Comparison of ENCODE assay signal across 18 cellular contexts in genomic region chr4:155678011-155678410, GRCh38. TPM values are rescaled to one million over a fixed set of nuclear protein-coding genes. Genes with fewer than 3 reads are reported as not detected.
DNase-seq lines count a peak whose midpoint lies in the region; ATAC-seq, FAIRE-seq and TF ChIP-seq lines count a peak whose summit lies in the region.
"Had no signal": no experiment of that assay in that cellular context is flagged by ENCODE, and none has a peak within 500 bp of the region (broad histone marks: within the 10 kb centered on the region; RNA-seq: fewer than 3 reads in every experiment).

No MANE protein-coding gene starts in this region.

- H3K4me1 Mint-ChIP-seq in activated CD4-positive, alpha-beta T cell treated with anti-CD3 and anti-CD28 coated beads, Interleukin-2, amount 10 ng/mL, durations not matched to agents 7 days and 5 days: no peaks in the 10 kb centered on the region
- H3K4me1 Mint-ChIP-seq: CD4-positive, CD25-positive, alpha-beta regulatory T cell had no signal

- H3K36me3 Mint-ChIP-seq in activated CD4-positive, alpha-beta T cell treated with anti-CD3 and anti-CD28 coated beads, Interleukin-2, amount 10 ng/mL, durations not matched to agents 7 days and 5 days (ENCODE audit: low read depth): no peaks in the 10 kb centered on the region
- H3K36me3 Mint-ChIP-seq: CD4-positive, CD25-positive, alpha-beta regulatory T cell had no signal

- H2AFZ ChIP-seq in HepG2 (ENCODE audit: low read length): no peak overlapping the region

- in situ Hi-C loops in HepG2 (cut with HindIII; ENCODE audit: extremely low pct_ligation_motif_present, low pct_unique_long_range_greater_than_20kb): no loop called here

- H3K4me1 ChIP-seq in HepG2 (ENCODE audit: insufficient read depth, low read length): no peaks in the 10 kb centered on the region
- no peaks in the 10 kb centered on the region for H3K4me1 ChIP-seq in right lobe of liver
- peaks cover 0 to 5% (median 0%) of the 10 kb centered on the region in 3 donors for H3K4me1 ChIP-seq in pancreas

- no TSS peak for BruUV-seq in HepG2 (replicated peaks; lab: Mats Ljungman, UMichigan)

- H3K36me3 ChIP-seq in HepG2 (replicated peaks in 1 of 2; ENCODE audit: control insufficient read depth in 1 of 2, insufficient read depth in 2 of 2, low read length in 2 of 2): no peaks in the 10 kb centered on the region
- H3K36me3 ChIP-seq in right lobe of liver: no peaks in the 10 kb centered on the region
- no peaks in the 10 kb centered on the region for H3K36me3 ChIP-seq in pancreas
- H3K36me3 ChIP-seq: BLaER1 treated with 17β-estradiol and CSF1 and Interleukin-3, amounts not matched to agents 10 nM and 100 nM; HAP-1 had no signal

- WGBS in HepG2 (ENCODE audit: low lambda C conversion rate): 2% methylated on average over 2 of the region's 2 CpGs
- WGBS in right lobe of liver (ENCODE audit: insufficient coverage, low coverage, low lambda C conversion rate, missing lambda C conversion rate): 85% methylated on average over 2 of the region's 2 CpGs
- WGBS in pancreas, 2 donors: 81 to 91% methylated on average over 2 of the region's 2 CpGs

- DNase-seq in HepG2 (ENCODE audit: low spot score) (no peak), right lobe of liver (no peak), pancreas (no peak)
- no peak for DNase-seq in activated CD4-positive, alpha-beta T cell treated with anti-CD3 and anti-CD28 coated beads, Interleukin-2, amount 10 ng/mL, durations not matched to agents 7 days and 5 days
- DNase-seq: ACHN; Calu3; CD4-positive, CD25-positive, alpha-beta regulatory T cell; DMS 273 treated with DMSO at 0.1 percent for 48 hours; HFFc6; KBM-7 had no signal

- intact Hi-C loops in HepG2 (cut with micrococcal nuclease; ENCODE audit: unreplicated experiment): no loop called here
- intact Hi-C loops in right lobe of liver (cut with DNase I): no loop called here
- intact Hi-C loops in pancreas (cut with DNase I): no loop called here

- H3K27me3 ChIP-seq in HepG2 (ENCODE audit: control insufficient read depth in 1 of 2, insufficient read depth in 2 of 2, low read length in 2 of 2) (no peaks in the 10 kb centered on the region), right lobe of liver (no peaks in the 10 kb centered on the region), pancreas (no peaks in the 10 kb centered on the region)
- H3K27me3 ChIP-seq: BLaER1 treated with 17β-estradiol and CSF1 and Interleukin-3, amounts not matched to agents 10 nM and 100 nM had no signal

- no peaks in the 10 kb centered on the region for H4K20me1 ChIP-seq in HepG2 (ENCODE audit: insufficient read depth, low read length)
- H4K20me1 ChIP-seq: BLaER1 treated with 17β-estradiol and CSF1 and Interleukin-3, amounts not matched to agents 10 nM and 100 nM had no signal

- no peak overlapping the region for H3K9ac ChIP-seq in HepG2 (ENCODE audit: insufficient read depth, low read depth, low read length)
- H3K9ac ChIP-seq: BLaER1 treated with 17β-estradiol and CSF1 and Interleukin-3, amounts not matched to agents 10 nM and 100 nM had no signal

- no peak overlapping the region for H3K4me2 ChIP-seq in HepG2 (ENCODE audit: low read depth, low read length)

- ATAC-seq in HepG2: no peak
- ATAC-seq in right lobe of liver: no peak
- no peak for ATAC-seq in pancreas
- ATAC-seq in HG03442 (IDR thresholded peaks at IDR 0.05; ENCODE audit: unreplicated experiment): no peak
- no peak for ATAC-seq in GM18909 (IDR thresholded peaks at IDR 0.05; ENCODE audit: poor library complexity, unreplicated experiment)

- TF ChIP-seq CTCF in HepG2 (CRISPR knock-in tag; IDR thresholded peaks at IDR 0.05): no peak
- TF ChIP-seq CTCF in right lobe of liver (IDR thresholded peaks at IDR 0.05): no peak
- TF ChIP-seq CTCF in pancreas (IDR thresholded peaks at IDR 0.05): no peak

- peaks cover 19% of the 10 kb centered on the region for H3K27me3 Mint-ChIP-seq in activated CD4-positive, alpha-beta T cell treated with anti-CD3 and anti-CD28 coated beads, Interleukin-2, amount 10 ng/mL, durations not matched to agents 7 days and 5 days
- H3K27me3 Mint-ChIP-seq: CD4-positive, CD25-positive, alpha-beta regulatory T cell had no signal

- H3K27ac ChIP-seq in HepG2 (ENCODE audit: extremely low read length, insufficient read depth, low read length) (no peak overlapping the region), right lobe of liver (no peak overlapping the region), pancreas (no peak overlapping the region)
- H3K27ac ChIP-seq: HL-60 had no signal

- TF ChIP-seq EP300 in HepG2 (IDR thresholded peaks at IDR 0.05; ENCODE audit: low read depth in 2 of 2, low read length in 2 of 2) (no peak), HepG2 (CRISPR knock-in tag; IDR thresholded peaks at IDR 0.05; ENCODE audit: borderline replicate concordance) (no peak)

- H3K4me3 ChIP-seq in HepG2 (replicated peaks in 1 of 3; ENCODE audit: insufficient read depth in 1 of 3, low read depth in 2 of 3, low read length in 3 of 3) (no peak overlapping the region), right lobe of liver (no peak overlapping the region), pancreas (no peak overlapping the region)
- H3K4me3 ChIP-seq: BLaER1 treated with 17β-estradiol and CSF1 and Interleukin-3, amounts not matched to agents 10 nM and 100 nM; HAP-1 had no signal

- H3K9me3 Mint-ChIP-seq in activated CD4-positive, alpha-beta T cell treated with anti-CD3 and anti-CD28 coated beads, Interleukin-2, amount 10 ng/mL, durations not matched to agents 7 days and 5 days: no peaks in the 10 kb centered on the region
- H3K9me3 Mint-ChIP-seq: HFFc6 had no signal

- POLR2A ChIA-PET in HepG2 (lab: Yijun Ruan, JAX): no interaction called here
- POLR2A ChIA-PET in activated CD4-positive, alpha-beta T cell treated with anti-CD3 and anti-CD28 coated beads, Interleukin-2, amount 10 ng/mL, durations not matched to agents 7 days and 5 days (lab: Charles Lee): no interaction called here

- no peak overlapping the region for H3K4me3 Mint-ChIP-seq in activated CD4-positive, alpha-beta T cell treated with anti-CD3 and anti-CD28 coated beads, Interleukin-2, amount 10 ng/mL, durations not matched to agents 7 days and 5 days
- H3K4me3 Mint-ChIP-seq: CD4-positive, CD25-positive, alpha-beta regulatory T cell; HFFc6 had no signal

- no peak overlapping the region for H3K27ac Mint-ChIP-seq in activated CD4-positive, alpha-beta T cell treated with anti-CD3 and anti-CD28 coated beads, Interleukin-2, amount 10 ng/mL, durations not matched to agents 7 days and 5 days
- H3K27ac Mint-ChIP-seq: CD4-positive, CD25-positive, alpha-beta regulatory T cell; HFFc6 had no signal

- FAIRE-seq in HepG2 (lab: Jason Lieb, UNC): no peak
- FAIRE-seq in colon (lab: Jason Lieb, UNC): peak; percentile 58
- FAIRE-seq in pancreas (lab: Jason Lieb, UNC): peak; percentile 59
- FAIRE-seq: GM18507, H1 had no signal

- no peaks in the 10 kb centered on the region for H3K79me2 ChIP-seq in HepG2 (ENCODE audit: insufficient read depth, low read length)

- CTCF ChIA-PET in HepG2 (lab: Yijun Ruan, JAX; ENCODE audit: low intra/inter-chr PET ratio, low total read pairs): no interaction called here
- CTCF ChIA-PET in activated CD4-positive, alpha-beta T cell treated with anti-CD3 and anti-CD28 coated beads, Interleukin-2, amount 10 ng/mL, durations not matched to agents 7 days and 5 days (lab: Charles Lee): no interaction called here

- no peak for TF ChIP-seq RAD21 in HepG2 (CRISPR knock-in tag; IDR thresholded peaks at IDR 0.05)

- H3K9me3 ChIP-seq in HepG2 (ENCODE audit: low read length) (no peaks in the 10 kb centered on the region), right lobe of liver (no peaks in the 10 kb centered on the region), pancreas (no peaks in the 10 kb centered on the region)
- H3K9me3 ChIP-seq: BLaER1 treated with 17β-estradiol and CSF1 and Interleukin-3, amounts not matched to agents 10 nM and 100 nM; HAP-1 had no signal

- no peak for TF ChIP-seq POLR2A in HepG2 (IDR thresholded peaks at IDR 0.05; ENCODE audit: insufficient read depth in 1 of 2, low read depth in 2 of 2, low read length in 2 of 2)
- no peak for TF ChIP-seq POLR2A in right lobe of liver (IDR thresholded peaks at IDR 0.05)

TF ChIP-seq in HepG2, 621 proteins besides CTCF, POLR2A, EP300 and RAD21:
- TF ChIP-seq ATF7 (IDR thresholded peaks at IDR 0.05) (peak; percentile 74), ATF7 (CRISPR knock-in tag; IDR thresholded peaks at IDR 0.05) (no peak), EED (CRISPR knock-in tag; IDR thresholded peaks at IDR 0.05) (no peak)

RNA-seq across cellular contexts. Expression of gene GUCY1A1, which starts 11.4 kb away (rescaled TPM):
- total RNA-seq in HepG2 (2016; rRNA removed; fragmentation: Illumina TruSeq; extraction: Trizol): not detected in 2 replicates
- not detected in 2 replicates for total RNA-seq in HepG2 (2016; cell fraction: cytosol; rRNA removed; fragmentation: Illumina TruSeq; extraction: Trizol; ENCODE audit: low read depth)
- not detected in 2 replicates for total RNA-seq in HepG2 (2016; cell fraction: insoluble cytoplasmic fraction; rRNA removed; fragmentation: Illumina TruSeq; extraction: Trizol)
- not detected in 2 replicates for total RNA-seq in HepG2 (2016; cell fraction: membrane; rRNA removed; fragmentation: Illumina TruSeq; extraction: Trizol)
- total RNA-seq in HepG2 (2016; cell fraction: nucleus; rRNA removed; fragmentation: Illumina TruSeq; extraction: Trizol): not detected in 2 replicates
- polyA plus RNA-seq in HepG2 (2011; rRNA removed): not detected in 2 replicates
- not detected in 2 replicates for polyA plus RNA-seq in HepG2 (2011; cell fraction: cytosol; rRNA removed)
- 0.07 TPM in 1 of 2 replicates, not detected in the other for polyA plus RNA-seq in HepG2 (2011; cell fraction: nucleus; rRNA removed)
- polyA plus RNA-seq in HepG2 (2012): not detected in 2 replicates
- polyA plus RNA-seq in HepG2 (2016; cell fraction: cytosol; fragmentation: Illumina TruSeq; extraction: Trizol; ENCODE audit: low read depth): not detected in 2 replicates
- polyA plus RNA-seq in HepG2 (2016; cell fraction: insoluble cytoplasmic fraction; fragmentation: Illumina TruSeq; extraction: Trizol; ENCODE audit: low read depth): not detected in 2 replicates
- polyA plus RNA-seq in HepG2 (2016; cell fraction: membrane; fragmentation: Illumina TruSeq; extraction: Trizol; ENCODE audit: low read depth): not detected in 2 replicates
- not detected in 2 replicates for polyA plus RNA-seq in HepG2 (2016; cell fraction: nucleus; fragmentation: Illumina TruSeq; extraction: Trizol; ENCODE audit: insufficient read depth, low read depth)
- 0.14 TPM in 1 of 2 replicates, not detected in the other for polyA minus RNA-seq in HepG2 (2011; rRNA and poly(A)+ RNA removed; ENCODE audit: low replicate concordance)
- not detected in 2 replicates for polyA minus RNA-seq in HepG2 (2011; cell fraction: cytosol; rRNA and poly(A)+ RNA removed)
- not detected in 2 replicates for polyA minus RNA-seq in HepG2 (2011; cell fraction: nucleus; rRNA and poly(A)+ RNA removed)
- 1 to 10 TPM; 3.7 to 7.8 (median 6.5) TPM for total RNA-seq in right lobe of liver
- 10 to 100 TPM in 5 of 6 donors, 1 to 10 TPM in 1; 9.6 to 26.4 (median 13.1) TPM for total RNA-seq in pancreas
- polyA plus RNA-seq in pancreas: 1 to 10 TPM; 4.2 to 8.1 TPM
- not detected for total RNA-seq in activated CD4-positive, alpha-beta T cell treated with anti-CD3 and anti-CD28 coated beads, Interleukin-2, amount 10 ng/mL, durations not matched to agents 7 days and 5 days
- total RNA-seq: H1, HFFc6 had no signal
- polyA plus RNA-seq: CD4-positive, CD25-positive, alpha-beta regulatory T cell; H1 had no signal
